8 cellular contexts compared by ENCODE assay signal in genomic region chr9:35079426-35080341, GRCh38. TPM values are rescaled to one million over a fixed set of nuclear protein-coding genes. Genes with fewer than 3 reads are reported as not detected.
DNase-seq lines count a peak whose midpoint lies in the region; ATAC-seq and TF ChIP-seq lines count a peak whose summit lies in the region.

FANCG (minus strand) TSS chr9:35079942; CDS start chr9:35079524, 418 bp downstream.

- no peaks in the 10 kb centered on the region for H3K9me3 ChIP-seq in BLaER1 treated with 17β-estradiol and CSF1 and Interleukin-3, amounts not matched to agents 10 nM and 100 nM (replicated peaks in 1 of 11)
- H3K9me3 ChIP-seq in liver (ENCODE audit: control insufficient read depth in 4 of 4, low read length in 3 of 4): no peaks in the 10 kb centered on the region

- H3K4me2 ChIP-seq in BLaER1 treated with 17β-estradiol and CSF1 and Interleukin-3, amounts not matched to agents 10 nM and 100 nM: peak within 1 kb of the TSS; percentile 85 to 100 (median 98)

- peak within 1 kb of the TSS; percentile 77 to 94 (median 89) for H3K9ac ChIP-seq in BLaER1 treated with 17β-estradiol and CSF1 and Interleukin-3, amounts not matched to agents 10 nM and 100 nM
- H3K9ac ChIP-seq in liver (ENCODE audit: low read depth in 1 of 2, low read length in 2 of 2): peak within 1 kb of the TSS; percentile 4 to 8

- intact Hi-C loops in dorsolateral prefrontal cortex (cut with DNase I): loop anchor here (1.0 to 10.0 kb wide), 4 partner anchors 7 to 415 kb away; partner anchors contain the start of genes CCL27 (in 1 of the 2), PIGO (in 1 of the 2) and VCP (in 1 of the 2)

- TF ChIP-seq RAD21 in liver (IDR thresholded peaks at IDR 0.05): no peak

- under 1% methylated on average over 67 of the region's 67 CpGs for WGBS in liver

- DNase-seq in NCI-H69 (lab: John Stamatoyannopoulos, UW): peak; percentile 97
- DNase-seq in activated CD4-positive, alpha-beta T cell treated with anti-CD3 and anti-CD28 coated beads, Interleukin-2, amount 50 U/mL, for 4 hours: peak; percentile 69 to 73
- DNase-seq in dorsolateral prefrontal cortex: peak; percentile 80 to 96 (median 91)
- peak; percentile 86 for DNase-seq in stimulated activated CD4-positive, alpha-beta T cell treated with anti-CD3 and anti-CD28 coated beads, Interleukin-4, amount 100 ng/mL, for 24 hours

- TF ChIP-seq CTCF in dorsolateral prefrontal cortex (IDR thresholded peaks at IDR 0.05 in 54 of 56, conservative IDR thresholded peaks at IDR 0.05 in 2 of 56; ENCODE audit: low read depth in 1 of 56, partially characterized antibody in 56 of 56) (peak in 47 of 56 donors; percentile 1 to 69 (median 39)), liver (IDR thresholded peaks at IDR 0.05; ENCODE audit: low read depth, low read length, missing input control) (no peak)

- peak within 1 kb of the TSS; percentile 72 to 88 (median 80) for H3K4me3 ChIP-seq in BLaER1 treated with 17β-estradiol and CSF1 and Interleukin-3, amounts not matched to agents 10 nM and 100 nM
- H3K4me3 ChIP-seq in dorsolateral prefrontal cortex (peak within 1 kb of the TSS; percentile 44 to 98 (median 78)), liver (ENCODE audit: low read depth in 1 of 3, low read length in 3 of 3) (peak within 1 kb of the TSS; percentile 88 to 95 (median 95))

- H4K20me1 ChIP-seq in BLaER1 treated with 17β-estradiol and CSF1 and Interleukin-3, amounts not matched to agents 10 nM and 100 nM: peaks cover 0 to 19% (median 0%) of the 10 kb centered on the region in 11 experiments; a peak in 5 of 22 replicates

- ATAC-seq in GM19324 (IDR thresholded peaks at IDR 0.05; ENCODE audit: low FRiP score, unreplicated experiment) (peak; percentile 86), HG03469 (IDR thresholded peaks at IDR 0.05; ENCODE audit: unreplicated experiment) (peak; percentile 81)

- no peaks in the 10 kb centered on the region for H3K27me3 ChIP-seq in BLaER1 treated with 17β-estradiol and CSF1 and Interleukin-3, amounts not matched to agents 10 nM and 100 nM
- H3K27me3 ChIP-seq in dorsolateral prefrontal cortex: no peaks in the 10 kb centered on the region
- H3K27me3 ChIP-seq in liver (ENCODE audit: control insufficient read depth in 4 of 4, insufficient read depth in 4 of 4, low read length in 3 of 4): no peaks in the 10 kb centered on the region

- peak within 1 kb of the TSS; percentile 4 to 93 (median 86); a peak in 21 of 22 replicates for H3K27ac ChIP-seq in BLaER1 treated with 17β-estradiol and CSF1 and Interleukin-3, amounts not matched to agents 10 nM and 100 nM
- H3K27ac ChIP-seq in dorsolateral prefrontal cortex (peak within 1 kb of the TSS in 56 of 59 donors; percentile 12 to 90 (median 78)), liver (ENCODE audit: low read depth in 1 of 2, low read length in 2 of 2) (peak within 1 kb of the TSS; percentile 32 to 75)

- peaks cover 23 to 39% (median 30%) of the 10 kb centered on the region in 10 experiments for H3K4me1 ChIP-seq in BLaER1 treated with 17β-estradiol and CSF1 and Interleukin-3, amounts not matched to agents 10 nM and 100 nM
- H3K4me1 ChIP-seq in liver (ENCODE audit: control insufficient read depth in 4 of 4, insufficient read depth in 4 of 4, low read length in 3 of 4): peaks cover 2 to 17% (median 14%) of the 10 kb centered on the region in 4 donors

- H3K36me3 ChIP-seq in BLaER1 treated with 17β-estradiol and CSF1 and Interleukin-3, amounts not matched to agents 10 nM and 100 nM: peaks cover 14 to 36% (median 28%) of the 10 kb centered on the region in 11 experiments; a peak in 21 of 22 replicates
- peaks cover 0 to 5% (median 0%) of the 10 kb centered on the region in 4 donors for H3K36me3 ChIP-seq in liver (ENCODE audit: control insufficient read depth in 4 of 4, insufficient read depth in 3 of 4, low read depth in 1 of 4, low read length in 3 of 4)

TF ChIP-seq in liver, 16 proteins besides CTCF, POLR2A, EP300 and RAD21:
- no peak for TF ChIP-seq FOXA1 (IDR thresholded peaks at IDR 0.05)
- peak; percentile 9 for TF ChIP-seq FOXA2 (IDR thresholded peaks at IDR 0.05)
- TF ChIP-seq HNF4G (IDR thresholded peaks at IDR 0.05): no peak
- TF ChIP-seq MAX (IDR thresholded peaks at IDR 0.05): peak; percentile 80
- no peak for TF ChIP-seq TAF1 (conservative IDR thresholded peaks at IDR 0.05)
- TF ChIP-seq SP1 (IDR thresholded peaks at IDR 0.05): peak; percentile 53
- peak; percentile 20 to 38 for TF ChIP-seq RXRA (IDR thresholded peaks at IDR 0.05)
- TF ChIP-seq YY1 (IDR thresholded peaks at IDR 0.05): peak; percentile 88
- no peak for TF ChIP-seq EGR1 (IDR thresholded peaks at IDR 0.05; ENCODE audit: low read depth in 2 of 2)
- peak in 1 of 2 donors; percentile 15 for TF ChIP-seq HNF4A (conservative IDR thresholded peaks at IDR 0.05)
- TF ChIP-seq ZBTB33 (IDR thresholded peaks at IDR 0.05): peak; percentile 79
- peak; percentile 68 to 87 for TF ChIP-seq GABPA (IDR thresholded peaks at IDR 0.05 in 1 of 2, conservative IDR thresholded peaks at IDR 0.05 in 1 of 2)
- peak; percentile 19 for TF ChIP-seq REST (IDR thresholded peaks at IDR 0.05)
- TF ChIP-seq NR2F2 (IDR thresholded peaks at IDR 0.05): no peak

RNA-seq across cellular contexts. Expression of gene FANCG, which starts in this region (rescaled TPM):
- total RNA-seq in dorsolateral prefrontal cortex (10 to 100 TPM; 12.2 to 38.6 (median 22.1) TPM), liver (10 to 100 TPM in 1 of 2 donors, 1 to 10 TPM in 1; 4.4 to 16.0 TPM)
- polyA plus RNA-seq in liver: 1 to 10 TPM; 1.7 to 3.5 TPM

Comparison
In these comparisons a context has a peak if more than half of its experiments do, and no peak if none do; other contexts are left out.
1. Peak in every context shown above with its lines: DNase-seq, ATAC-seq, H3K4me3 ChIP-seq and H3K27ac ChIP-seq.